In the genomic region with DNA sequence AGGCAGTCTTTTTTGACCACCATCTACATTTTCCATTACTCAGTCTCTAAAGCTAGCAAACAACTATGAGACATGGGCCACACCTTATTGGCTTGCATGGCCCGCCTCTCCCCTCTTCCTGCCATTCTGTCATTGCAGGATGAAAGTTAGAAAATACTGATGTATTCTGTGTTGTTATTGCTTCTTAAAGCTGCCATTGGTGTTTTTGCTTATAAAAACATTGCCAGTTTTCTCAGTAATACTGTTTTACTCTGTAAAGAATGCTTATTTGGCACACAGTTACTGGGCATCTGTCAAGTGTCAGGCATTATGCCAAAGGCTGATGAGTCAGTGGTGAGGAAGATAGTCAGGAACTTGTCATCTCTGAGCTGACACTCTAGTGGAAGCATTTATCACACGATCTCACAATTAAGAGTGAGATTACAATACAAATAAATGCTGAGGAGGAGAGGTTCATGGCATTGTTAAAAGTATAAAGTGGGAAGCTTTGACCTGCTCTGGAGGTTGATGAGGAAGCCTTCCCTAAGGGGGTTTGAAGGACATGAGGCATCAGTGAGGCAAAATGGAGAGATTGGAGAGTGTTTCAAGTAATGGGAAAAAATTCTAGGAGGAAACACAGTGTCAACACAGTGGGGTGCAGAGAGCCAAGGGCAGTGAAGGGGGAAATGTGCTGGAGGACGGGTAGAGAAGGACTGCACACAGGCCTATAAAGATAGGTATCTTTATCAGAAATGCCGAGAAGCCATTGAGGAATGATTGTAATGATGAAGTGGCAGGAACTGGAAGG, we compare ENCODE assay signal across 9 cellular contexts. TPM values are rescaled to one million over a fixed set of nuclear protein-coding genes. Genes with fewer than 3 reads are reported as not detected.
DNase-seq lines count a peak whose midpoint lies in the region; ATAC-seq and TF ChIP-seq lines count a peak whose summit lies in the region.
"Had no signal": no experiment of that assay in that cellular context is flagged by ENCODE, and none has a peak within 500 bp of the region (broad histone marks: within the 10 kb centered on the region; RNA-seq: fewer than 3 reads in every experiment).

No MANE protein-coding gene starts in this region.

- ATAC-seq in Panc1 (no peak), esophagus mucosa (peak; percentile 83), HG03139 (IDR thresholded peaks at IDR 0.05; ENCODE audit: unreplicated experiment) (no peak)
- ATAC-seq in stimulated activated naive CD8-positive, alpha-beta T cell treated with anti-CD3 and anti-CD28 coated beads, Interleukin-15, Interleukin-2, amounts not matched to agents 100 U/mL and 50 U/mL, for 24 hours = peak; percentile 84
- no peak for ATAC-seq in stimulated activated naive B cell treated with anti-CD40 and anti-IgM and Interleukin-4, amounts not matched to agents 10 μg/mL and 1 μg/mL and 100 μg/mL, for 72 hours (replicated peaks)

- H3K36me3 Mint-ChIP-seq in stimulated activated naive B cell treated with anti-CD40 and anti-IgM and Interleukin-4, amounts not matched to agents 10 μg/mL and 1 μg/mL and 100 μg/mL, for 72 hours = peaks cover 0 to 2% of the 10 kb centered on the region in 2 donors

- POLR2A ChIA-PET in Panc1 (lab: Charles Lee) = no interaction called here

- H3K36me3 ChIP-seq in Panc1 (ENCODE audit: control insufficient read depth, insufficient read depth, low read length) = no peaks in the 10 kb centered on the region

- H3K4me1 Mint-ChIP-seq in stimulated activated naive B cell treated with anti-CD40 and anti-IgM and Interleukin-4, amounts not matched to agents 10 μg/mL and 1 μg/mL and 100 μg/mL, for 72 hours = no peaks in the 10 kb centered on the region

- H3K9me3 Mint-ChIP-seq in stimulated activated naive B cell treated with anti-CD40 and anti-IgM and Interleukin-4, amounts not matched to agents 10 μg/mL and 1 μg/mL and 100 μg/mL, for 72 hours = no peaks in the 10 kb centered on the region

- TF ChIP-seq CTCF in Panc1 (IDR thresholded peaks at IDR 0.05) = no peak

- CTCF ChIA-PET in Panc1 (lab: Charles Lee) = no interaction called here

- no peaks in the 10 kb centered on the region for H3K4me1 ChIP-seq in Panc1 (ENCODE audit: control insufficient read depth, insufficient read depth, low read length)

- H3K9me3 ChIP-seq in Panc1 (ENCODE audit: control insufficient read depth, insufficient read depth, low read depth, low read length) = no peaks in the 10 kb centered on the region

- no peak overlapping the region for H3K4me3 Mint-ChIP-seq in stimulated activated naive B cell treated with anti-CD40 and anti-IgM and Interleukin-4, amounts not matched to agents 10 μg/mL and 1 μg/mL and 100 μg/mL, for 72 hours

- no peak overlapping the region for H3K4me3 ChIP-seq in Panc1 (ENCODE audit: low read depth in 2 of 2, low read length in 2 of 2)

- DNase-seq in activated naive CD4-positive, alpha-beta T cell treated with anti-CD3 and anti-CD28 coated beads, Interleukin-2, amount 50 U/mL, for 16 hours = peak; percentile 11
- no peak for DNase-seq in activated naive CD4-positive, alpha-beta T cell (lab: John Stamatoyannopoulos, UW)
- DNase-seq in Panc1 (ENCODE audit: low read depth, low spot score) (peak; percentile 39), HuH-7.5 (ENCODE audit: low spot score) (no peak)
- DNase-seq in stimulated activated naive CD8-positive, alpha-beta T cell treated with anti-CD3 and anti-CD28 coated beads, Interleukin-15, Interleukin-2, amounts not matched to agents 100 U/mL and 50 U/mL, for 24 hours = peak; percentile 27
- DNase-seq in stimulated activated naive B cell treated with anti-CD40 and anti-IgM and Interleukin-4, amounts not matched to agents 10 μg/mL and 1 μg/mL and 100 μg/mL, for 72 hours = no peak
- DNase-seq: activated CD4-positive, alpha-beta T cell treated with anti-CD3 and anti-CD28 coated beads, Interleukin-2, amount 50 U/mL, for 4 hours had no signal

- H3K27me3 ChIP-seq in Panc1 (ENCODE audit: control insufficient read depth, insufficient read depth, low read length) = peaks cover under 1% of the 10 kb centered on the region; the same call in 1 of the 2 replicates

- H3K27ac ChIP-seq in Panc1 (ENCODE audit: low read length) = no peak overlapping the region

- peaks cover 21 to 38% of the 10 kb centered on the region in 2 donors for H3K27me3 Mint-ChIP-seq in stimulated activated naive B cell treated with anti-CD40 and anti-IgM and Interleukin-4, amounts not matched to agents 10 μg/mL and 1 μg/mL and 100 μg/mL, for 72 hours

- intact Hi-C loops in Panc1 (cut with micrococcal nuclease; ENCODE audit: unreplicated experiment) = no loop called here

- in situ Hi-C loops in Panc1 (cut with HindIII; ENCODE audit: low pct_unique_long_range_greater_than_20kb, low sequenced_read_pairs) = no loop called here

- BruUV-seq in Panc1 (replicated peaks; lab: Mats Ljungman, UMichigan) = no TSS peak

- H3K27ac Mint-ChIP-seq in stimulated activated naive B cell treated with anti-CD40 and anti-IgM and Interleukin-4, amounts not matched to agents 10 μg/mL and 1 μg/mL and 100 μg/mL, for 72 hours = no peak overlapping the region

RNA-seq across cellular contexts. Expression of a gene that starts 14.7 kb away (rescaled TPM):
- total RNA-seq in Panc1 (2021; ENCODE audit: unreplicated experiment) (not detected), esophagus mucosa (not detected)
- polyA plus RNA-seq in Panc1 (2012; ENCODE audit: insufficient read length) = not detected

RNA-seq across cellular contexts. Expression of a gene that starts 41.5 kb away (rescaled TPM):
- total RNA-seq in Panc1 (2021; ENCODE audit: unreplicated experiment) (42.0 TPM), esophagus mucosa (20.6 TPM)
- 21.0 TPM for polyA plus RNA-seq in Panc1 (2012; ENCODE audit: insufficient read length)

Comparison
In these comparisons a context has a peak if more than half of its experiments do, and no peak if none do; other contexts are left out.
1. DNase-seq: peak in activated naive CD4-positive, alpha-beta T cell treated with anti-CD3 and anti-CD28 coated beads, Interleukin-2, amount 50 U/mL, for 16 hours (single experiment), Panc1 (single experiment) and stimulated activated naive CD8-positive, alpha-beta T cell treated with anti-CD3 and anti-CD28 coated beads, Interleukin-15, Interleukin-2, amounts not matched to agents 100 U/mL and 50 U/mL, for 24 hours (single experiment); none in activated naive CD4-positive, alpha-beta T cell (0 of 4), HuH-7.5 (single experiment) and stimulated activated naive B cell treated with anti-CD40 and anti-IgM and Interleukin-4, amounts not matched to agents 10 μg/mL and 1 μg/mL and 100 μg/mL, for 72 hours (single experiment).
2. ATAC-seq: peak in esophagus mucosa (single experiment) and stimulated activated naive CD8-positive, alpha-beta T cell treated with anti-CD3 and anti-CD28 coated beads, Interleukin-15, Interleukin-2, amounts not matched to agents 100 U/mL and 50 U/mL, for 24 hours (single experiment); none in Panc1 (single experiment), HG03139 (single experiment) and stimulated activated naive B cell treated with anti-CD40 and anti-IgM and Interleukin-4, amounts not matched to agents 10 μg/mL and 1 μg/mL and 100 μg/mL, for 72 hours (0 of 2).